Comparison of ENCODE assay signal across 10 cellular contexts in genomic region chr5:107373511-107374263, GRCh38.
DNase-seq lines count a peak whose midpoint lies in the region; ATAC-seq and TF ChIP-seq lines count a peak whose summit lies in the region.
"Had no signal": no experiment of that assay in that cellular context is flagged by ENCODE, and none has a peak within 500 bp of the region (broad histone marks: within the 10 kb centered on the region; RNA-seq: fewer than 3 reads in every experiment).

No MANE protein-coding gene starts in this region.

- H3K4me1 Mint-ChIP-seq in neural progenitor cell, result peaks cover 52% of the 10 kb centered on the region

- no peaks in the 10 kb centered on the region for H3K79me2 ChIP-seq in neural progenitor cell (ENCODE audit: low read depth)

- H3F3A ChIP-seq in neural progenitor cell (ENCODE audit: low read depth), result peaks cover 60% of the 10 kb centered on the region

- peaks cover 52% of the 10 kb centered on the region for H4K20me1 ChIP-seq in neural progenitor cell (ENCODE audit: low read depth)

- no peaks in the 10 kb centered on the region for H3K27me3 Mint-ChIP-seq in neural progenitor cell (ENCODE audit: insufficient read depth, low read depth)

- no peak for TF ChIP-seq CTCF in neural progenitor cell (IDR thresholded peaks at IDR 0.05)
- no peak for TF ChIP-seq CTCF in GM10248 (IDR thresholded peaks at IDR 0.05; ENCODE audit: control extremely low read depth, extremely low read depth, low read depth, missing control alignments)

- peak overlapping the region; percentile 89 for H3K27ac Mint-ChIP-seq in neural progenitor cell

- no peaks in the 10 kb centered on the region for H3K36me3 ChIP-seq in neural progenitor cell

- no peak overlapping the region for H3K4me3 ChIP-seq in neural progenitor cell

- no peak overlapping the region for H3K4me3 Mint-ChIP-seq in neural progenitor cell

- H3K27ac ChIP-seq in neural progenitor cell, result peak overlapping the region; percentile 8

- ATAC-seq in GM19324 (IDR thresholded peaks at IDR 0.05; ENCODE audit: low FRiP score, unreplicated experiment) (peak; percentile 74), HG02588 (IDR thresholded peaks at IDR 0.05; ENCODE audit: unreplicated experiment) (peak; percentile 65), HG03457 (IDR thresholded peaks at IDR 0.05; ENCODE audit: unreplicated experiment) (peak; percentile 75), HG02970 (IDR thresholded peaks at IDR 0.05; ENCODE audit: low FRiP score, unreplicated experiment) (no peak)

- DNase-seq in neural progenitor cell (ENCODE audit: low spot score) (no peak), GM19238 (ENCODE audit: insufficient read length, low spot score) (no peak), GM10248 (ENCODE audit: extremely low spot score) (no peak)
- no peak for DNase-seq in stimulated activated CD4-positive, alpha-beta T cell treated with anti-CD3 and anti-CD28 coated beads, Interleukin-1b, Interleukin-23, amount 100 ng/mL, for 48 hours
- DNase-seq: DMS153, nucleus accumbens had no signal

- no peaks in the 10 kb centered on the region for H3K27me3 ChIP-seq in neural progenitor cell

- no peaks in the 10 kb centered on the region for H3K9me3 ChIP-seq in neural progenitor cell (ENCODE audit: low read depth)

- H3K4me1 ChIP-seq in neural progenitor cell, result peaks cover 44% of the 10 kb centered on the region

- no peaks in the 10 kb centered on the region for H3K9me3 Mint-ChIP-seq in neural progenitor cell

- H3K36me3 Mint-ChIP-seq in neural progenitor cell, result peaks cover 11% of the 10 kb centered on the region

- no peak overlapping the region for H3K9ac ChIP-seq in neural progenitor cell

- POLR2A ChIA-PET in GM10248 (lab: Yijun Ruan, JAX), result no interaction called here

- CTCF ChIA-PET in GM10248 (lab: Yijun Ruan, JAX), result no interaction called here

- peak overlapping the region; percentile 8 for H3K4me2 ChIP-seq in neural progenitor cell

- no peak overlapping the region for H2AFZ ChIP-seq in neural progenitor cell (replicated peaks)
